ENCODE assay signal across 8 cellular contexts in the genomic region with DNA sequence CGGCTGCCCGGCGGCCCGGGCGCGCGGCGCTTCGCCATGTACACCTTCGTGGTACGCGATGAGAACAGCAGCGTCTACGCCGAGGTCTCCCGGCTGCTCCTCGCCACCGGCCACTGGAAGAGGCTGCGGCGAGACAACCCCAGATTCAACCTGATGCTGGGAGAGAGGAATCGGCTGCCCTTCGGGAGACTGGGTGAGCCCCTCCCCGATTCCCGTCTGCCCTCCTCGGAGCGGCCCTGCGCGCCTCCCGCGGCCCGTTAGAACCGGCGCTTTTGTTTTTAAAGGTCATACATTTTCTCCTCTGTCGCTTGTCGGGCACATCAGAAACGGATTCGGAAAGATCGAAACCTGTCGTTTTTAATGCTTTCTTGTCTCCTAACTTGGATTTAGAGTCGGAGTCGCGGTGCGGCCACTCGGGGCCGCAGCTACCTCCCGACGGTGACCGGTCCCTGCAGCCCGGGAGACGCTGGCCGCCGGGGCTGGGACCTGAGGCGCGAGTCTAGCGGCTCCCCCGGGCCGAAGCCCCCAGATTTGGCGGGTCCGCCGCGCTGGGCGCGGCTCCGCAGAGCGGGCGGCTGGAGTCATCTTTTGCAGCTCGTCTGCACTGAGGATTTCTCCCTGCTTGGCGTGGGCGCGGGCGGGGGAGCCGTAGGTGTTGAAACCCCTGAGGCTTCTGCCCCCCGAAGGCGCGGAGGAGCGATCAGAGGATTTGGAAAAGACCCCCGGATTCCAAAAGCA. TPM values are rescaled to one million over a fixed set of nuclear protein-coding genes. Genes with fewer than 3 reads are reported as not detected.
DNase-seq lines count a peak whose midpoint lies in the region; ATAC-seq and TF ChIP-seq lines count a peak whose summit lies in the region.

No MANE protein-coding gene starts in this region.

- H3K4me3 ChIP-seq in PC-9 (peak overlapping the region; percentile 62), osteoblast (ENCODE audit: insufficient read depth, low read length) (peak overlapping the region; percentile 87)

- H3K4me1 ChIP-seq in PC-9 (replicated peaks; ENCODE audit: insufficient read depth) (peaks cover 15% of the 10 kb centered on the region), osteoblast (ENCODE audit: insufficient read depth, low read length) (peaks cover 9% of the 10 kb centered on the region)

- peak overlapping the region; percentile 94 for H2AFZ ChIP-seq in PC-9
- H2AFZ ChIP-seq in osteoblast (ENCODE audit: low read length): peak overlapping the region; percentile 5

- intact Hi-C loops in PC-9 (cut with micrococcal nuclease; ENCODE audit: unreplicated experiment): loop anchor here (5.0 kb wide), 2 partner anchors 205 to 455 kb away; a partner anchor contains a TSS

- peak; percentile 21 for ATAC-seq in HG03097 (IDR thresholded peaks at IDR 0.05; ENCODE audit: low FRiP score, unreplicated experiment)

- H3K27me3 ChIP-seq in PC-9 (ENCODE audit: insufficient read depth, low read depth): no peaks in the 10 kb centered on the region
- H3K27me3 ChIP-seq in osteoblast (ENCODE audit: insufficient read depth, low read length): no peaks in the 10 kb centered on the region

- CTCF ChIA-PET in PC-9 (lab: Charles Lee): no interaction called here

- peak overlapping the region; percentile 86 for H3K4me2 ChIP-seq in PC-9
- peak overlapping the region; percentile 80 for H3K4me2 ChIP-seq in osteoblast (ENCODE audit: insufficient read depth, low read length)

- TSS peak; percentile 64 for BruUV-seq in PC-9 (replicated peaks; lab: Mats Ljungman, UMichigan)

- peak; percentile 71 for DNase-seq in NCI-H82 (lab: John Stamatoyannopoulos, UW)
- DNase-seq in NCI-H82 treated with DMSO at 0.1 percent for 48 hours (lab: John Stamatoyannopoulos, UW; ENCODE audit: unreplicated experiment): no peak
- DNase-seq in PC-9: peak; percentile 45 to 50
- DNase-seq in activated naive CD4-positive, alpha-beta T cell treated with anti-CD3 and anti-CD28 coated beads, Interleukin-2, amount 50 U/mL, for 16 hours: peak; percentile 37
- DNase-seq in glomerular visceral epithelial cell (ENCODE audit: extremely low spot score): peak; percentile 62
- peak; percentile 93 for DNase-seq in osteoblast (ENCODE audit: insufficient read length, low spot score, missing footprints)
- no peak for DNase-seq in DMS79 treated with DMSO at 0.1 percent for 48 hours (lab: John Stamatoyannopoulos, UW)

- H3K36me3 ChIP-seq in PC-9 (ENCODE audit: low read depth) (no peaks in the 10 kb centered on the region), osteoblast (ENCODE audit: insufficient read depth, low read length) (peaks cover 16% of the 10 kb centered on the region)

- peaks cover 27% of the 10 kb centered on the region for H3K79me2 ChIP-seq in PC-9 (ENCODE audit: low read depth)
- H3K79me2 ChIP-seq in osteoblast (ENCODE audit: insufficient read depth, low read length): peaks cover 47% of the 10 kb centered on the region

- H3K9me2 ChIP-seq in PC-9 (ENCODE audit: insufficient read depth): no peaks in the 10 kb centered on the region

- H3F3A ChIP-seq in PC-9 (ENCODE audit: insufficient read depth, low read depth): peaks cover 25% of the 10 kb centered on the region

- POLR2A ChIA-PET in PC-9 (lab: Charles Lee; ENCODE audit: unreplicated experiment): no interaction called here

- H4K20me1 ChIP-seq in PC-9 (ENCODE audit: insufficient read depth) (no peaks in the 10 kb centered on the region), osteoblast (ENCODE audit: insufficient read depth, low read length) (peaks cover 6% of the 10 kb centered on the region)

- H3K9me3 ChIP-seq in PC-9 (ENCODE audit: insufficient read depth, low read depth): no peaks in the 10 kb centered on the region
- H3K9me3 ChIP-seq in osteoblast (ENCODE audit: low read depth, low read length): no peaks in the 10 kb centered on the region

- TF ChIP-seq CTCF in PC-9 (conservative IDR thresholded peaks at IDR 0.05) (no peak), osteoblast (IDR thresholded peaks at IDR 0.05; ENCODE audit: extremely low read depth, low read depth, low read length) (no peak)

- peak overlapping the region; percentile 26 for H3K27ac ChIP-seq in PC-9
- peak overlapping the region; percentile 74 for H3K27ac ChIP-seq in osteoblast (ENCODE audit: low read depth, low read length)

RNA-seq across cellular contexts. Expression of a gene that starts 0.5 kb away (rescaled TPM):
- 25.4 and 26.1 TPM in 2 replicates for total RNA-seq in PC-9 (2021)
- 59.0 and 65.7 TPM in 2 replicates for total RNA-seq in osteoblast

RNA-seq across cellular contexts. Expression of a gene that starts 49.0 kb away (rescaled TPM):
- 5.0 and 7.0 TPM in 2 replicates for total RNA-seq in PC-9 (2021)
- total RNA-seq in osteoblast: 21.5 and 25.0 TPM in 2 replicates

RNA-seq across cellular contexts. Expression of a gene that starts 59.8 kb away (rescaled TPM):
- total RNA-seq in PC-9 (2021) (27.7 and 30.0 TPM in 2 replicates), osteoblast (10.5 and 10.9 TPM in 2 replicates)

Comparison
In these comparisons a context has a peak if more than half of its experiments do, and no peak if none do; other contexts are left out.
1. DNase-seq: peak in NCI-H82 (single experiment), PC-9 (2 of 2), activated naive CD4-positive, alpha-beta T cell treated with anti-CD3 and anti-CD28 coated beads, Interleukin-2, amount 50 U/mL, for 16 hours (single experiment), glomerular visceral epithelial cell (single experiment) and osteoblast (single experiment); none in NCI-H82 treated with DMSO at 0.1 percent for 48 hours (single experiment) and DMS79 treated with DMSO at 0.1 percent for 48 hours (single experiment).